8 cellular contexts compared by ENCODE assay signal in the genomic region with DNA sequence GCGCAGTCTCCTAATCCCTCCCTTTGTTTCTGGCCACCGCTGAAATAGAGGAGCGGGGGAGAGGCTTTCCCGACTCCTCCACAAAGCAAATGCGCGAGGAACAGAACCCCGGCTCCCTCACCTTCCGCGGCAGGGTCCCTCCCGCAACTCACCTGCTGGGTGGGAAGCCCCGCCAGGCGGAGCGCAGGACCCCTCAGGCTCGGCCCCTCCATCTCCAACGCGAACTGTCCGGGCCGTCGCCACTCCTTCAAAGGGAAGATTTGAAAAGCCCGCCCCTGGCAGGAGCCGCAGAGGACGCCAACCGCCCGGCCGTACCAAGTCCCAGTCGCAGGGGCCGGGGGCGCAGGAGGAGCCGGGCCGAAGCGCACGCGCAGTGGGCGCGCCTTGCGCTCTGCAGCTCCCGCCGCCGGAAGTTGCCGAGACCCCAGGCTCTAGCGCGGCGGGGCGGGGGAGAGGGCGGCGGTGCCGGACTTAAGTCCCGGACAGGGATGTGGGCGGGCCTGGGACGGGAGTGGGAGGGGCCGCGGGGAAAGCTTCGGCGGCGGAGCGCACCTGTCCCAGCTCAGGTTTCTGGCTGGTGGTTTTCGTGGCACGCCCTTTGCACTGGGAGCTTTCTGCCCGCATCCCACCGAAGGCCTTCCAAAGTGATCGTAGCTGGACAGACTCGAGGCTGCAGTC. TPM values are rescaled to one million over a fixed set of nuclear protein-coding genes. Genes with fewer than 3 reads are reported as not detected.
DNase-seq lines count a peak whose midpoint lies in the region; ATAC-seq and TF ChIP-seq lines count a peak whose summit lies in the region.

TSS of gene RTKN2 (minus strand) at position 446 of the 678 bp plus-strand sequence. CDS start at position 212, 234 bp downstream.

- H3K4me1 Mint-ChIP-seq in CD4-positive, alpha-beta memory T cell, result peaks cover 6 to 21% (median 12%) of the 10 kb centered on the region in 4 donors
- peaks cover 9 to 19% (median 14%) of the 10 kb centered on the region in 7 donors for H3K4me1 Mint-ChIP-seq in naive thymus-derived CD4-positive, alpha-beta T cell
- H3K4me1 Mint-ChIP-seq in stimulated activated memory B cell treated with anti-CD40 and anti-IgM and Interleukin-4, amounts not matched to agents 10 μg/mL and 1 μg/mL and 100 μg/mL, for 72 hours, result peaks cover 18% of the 10 kb centered on the region

- no peak for TF ChIP-seq CTCF in PC-9 (conservative IDR thresholded peaks at IDR 0.05)
- TF ChIP-seq CTCF in fibroblast of mammary gland (conservative IDR thresholded peaks at IDR 0.05; ENCODE audit: control insufficient read depth, insufficient read depth, low read depth, low read length), result no peak

- POLR2A ChIA-PET in CD4-positive, alpha-beta memory T cell (lab: Charles Lee; ENCODE audit: partially characterized antibody), result interaction anchor here (0.6 to 1.4 kb wide), 2 partner anchors 34 to 366 kb away, joined by 3 to 5 read pairs; no protein-coding TSS in a partner anchor
- POLR2A ChIA-PET in PC-9 (lab: Charles Lee; ENCODE audit: unreplicated experiment), result interaction anchor here (0.5 to 0.7 kb wide), 7 partner anchors 11 to 1120 kb away, joined by 3 to 7 read pairs (median 3); partner anchors contain the start of gene ADO
- POLR2A ChIA-PET in naive thymus-derived CD4-positive, alpha-beta T cell (lab: Charles Lee), result no interaction called here

- H3K36me3 Mint-ChIP-seq in CD4-positive, alpha-beta memory T cell, result no peaks in the 10 kb centered on the region
- H3K36me3 Mint-ChIP-seq in naive thymus-derived CD4-positive, alpha-beta T cell, result no peaks in the 10 kb centered on the region
- H3K36me3 Mint-ChIP-seq in stimulated activated memory B cell treated with anti-CD40 and anti-IgM and Interleukin-4, amounts not matched to agents 10 μg/mL and 1 μg/mL and 100 μg/mL, for 72 hours, result no peaks in the 10 kb centered on the region

- no peak within 1 kb of the TSS for H3K27ac ChIP-seq in CD4-positive, alpha-beta memory T cell (ENCODE audit: low read depth, low read length)
- peak within 1 kb of the TSS; percentile 74 for H3K27ac ChIP-seq in HUES6 (ENCODE audit: low read depth, low read length)
- H3K27ac ChIP-seq in PC-9, result peak within 1 kb of the TSS; percentile 54
- H3K27ac ChIP-seq in naive thymus-derived CD4-positive, alpha-beta T cell (ENCODE audit: low read depth, low read length), result peak within 1 kb of the TSS; percentile 12

- H3K79me2 ChIP-seq in PC-9 (ENCODE audit: low read depth), result peaks cover 41% of the 10 kb centered on the region

- DNase-seq in CD4-positive, alpha-beta memory T cell, result peak; percentile 69 to 75 (median 74)
- DNase-seq in PC-9 (peak; percentile 90 to 96), fibroblast of mammary gland (ENCODE audit: low read depth) (peak; percentile 34)
- peak; percentile 31 to 54 for DNase-seq in activated T-helper 1 cell treated with anti-CD3 and anti-CD28 coated beads, Interleukin-2, amount 50 U/mL, for 16 hours (ENCODE audit: low read depth in 1 of 2, low spot score in 1 of 2)
- peak; percentile 52 to 76 (median 64) for DNase-seq in naive thymus-derived CD4-positive, alpha-beta T cell

- H3K9me2 ChIP-seq in PC-9 (ENCODE audit: insufficient read depth), result no peaks in the 10 kb centered on the region

- H3K9me3 ChIP-seq in CD4-positive, alpha-beta memory T cell (ENCODE audit: control insufficient read depth in 1 of 2, low read length in 2 of 2), result no peaks in the 10 kb centered on the region
- H3K9me3 ChIP-seq in HUES6 (ENCODE audit: control insufficient read depth, insufficient read depth, low read depth, low read length) (no peaks in the 10 kb centered on the region), PC-9 (ENCODE audit: insufficient read depth, low read depth) (no peaks in the 10 kb centered on the region)
- H3K9me3 ChIP-seq in naive thymus-derived CD4-positive, alpha-beta T cell (ENCODE audit: control insufficient read depth in 2 of 3, low read length in 3 of 3), result no peaks in the 10 kb centered on the region

- peaks cover 0 to 1% (median 0%) of the 10 kb centered on the region in 8 donors for H3K9me3 Mint-ChIP-seq in CD4-positive, alpha-beta memory T cell
- no peaks in the 10 kb centered on the region for H3K9me3 Mint-ChIP-seq in naive thymus-derived CD4-positive, alpha-beta T cell
- H3K9me3 Mint-ChIP-seq in stimulated activated memory B cell treated with anti-CD40 and anti-IgM and Interleukin-4, amounts not matched to agents 10 μg/mL and 1 μg/mL and 100 μg/mL, for 72 hours, result no peaks in the 10 kb centered on the region

- peaks cover 3 to 4% of the 10 kb centered on the region in 2 donors for H3K27me3 Mint-ChIP-seq in CD4-positive, alpha-beta memory T cell
- H3K27me3 Mint-ChIP-seq in naive thymus-derived CD4-positive, alpha-beta T cell, result peaks cover 4 to 43% (median 16%) of the 10 kb centered on the region in 5 donors
- H3K27me3 Mint-ChIP-seq in stimulated activated memory B cell treated with anti-CD40 and anti-IgM and Interleukin-4, amounts not matched to agents 10 μg/mL and 1 μg/mL and 100 μg/mL, for 72 hours, result peaks cover 18% of the 10 kb centered on the region

- peaks cover 11% of the 10 kb centered on the region; the same call in 1 of the 2 replicates for H3F3A ChIP-seq in PC-9 (ENCODE audit: insufficient read depth, low read depth)

- H4K20me1 ChIP-seq in PC-9 (ENCODE audit: insufficient read depth), result no peaks in the 10 kb centered on the region

- peak within 1 kb of the TSS; percentile 83 to 94 (median 88) for H3K4me3 Mint-ChIP-seq in CD4-positive, alpha-beta memory T cell
- H3K4me3 Mint-ChIP-seq in naive thymus-derived CD4-positive, alpha-beta T cell, result peak within 1 kb of the TSS; percentile 84 to 96 (median 88)
- H3K4me3 Mint-ChIP-seq in stimulated activated memory B cell treated with anti-CD40 and anti-IgM and Interleukin-4, amounts not matched to agents 10 μg/mL and 1 μg/mL and 100 μg/mL, for 72 hours, result peak within 1 kb of the TSS; percentile 83

- peak within 1 kb of the TSS; percentile 34 to 73 for H3K4me3 ChIP-seq in CD4-positive, alpha-beta memory T cell (ENCODE audit: low read length in 2 of 2)
- peak within 1 kb of the TSS; percentile 86 for H3K4me3 ChIP-seq in HUES6 (ENCODE audit: low read depth, low read length)
- peak within 1 kb of the TSS; percentile 95 for H3K4me3 ChIP-seq in PC-9
- peak within 1 kb of the TSS; percentile 60 for H3K4me3 ChIP-seq in fibroblast of mammary gland (ENCODE audit: control insufficient read depth, low read depth, low read length)
- H3K4me3 ChIP-seq in naive thymus-derived CD4-positive, alpha-beta T cell (ENCODE audit: low read length), result peak within 1 kb of the TSS; percentile 69

- ATAC-seq in GM21360 (IDR thresholded peaks at IDR 0.05; ENCODE audit: unreplicated experiment), result peak; percentile 63
- ATAC-seq in naive thymus-derived CD4-positive, alpha-beta T cell, result peak; percentile 89
- peak; percentile 92 for ATAC-seq in stimulated activated memory B cell treated with anti-CD40 and anti-IgM and Interleukin-4, amounts not matched to agents 10 μg/mL and 1 μg/mL and 100 μg/mL, for 72 hours

- peaks cover 10% of the 10 kb centered on the region for H3K27me3 ChIP-seq in CD4-positive, alpha-beta memory T cell (ENCODE audit: insufficient read depth, low read length)
- H3K27me3 ChIP-seq in HUES6 (ENCODE audit: control insufficient read depth, insufficient read depth, low read length), result peaks cover 15% of the 10 kb centered on the region
- H3K27me3 ChIP-seq in PC-9 (ENCODE audit: insufficient read depth, low read depth), result no peaks in the 10 kb centered on the region
- peaks cover 0 to 9% of the 10 kb centered on the region in 2 donors for H3K27me3 ChIP-seq in naive thymus-derived CD4-positive, alpha-beta T cell (ENCODE audit: control insufficient read depth in 2 of 2, insufficient read depth in 2 of 2, low read length in 2 of 2)

- H3K9ac ChIP-seq in HUES6 (ENCODE audit: low read length), result peak within 1 kb of the TSS; percentile 89

- peaks cover 16% of the 10 kb centered on the region for H3K4me1 ChIP-seq in CD4-positive, alpha-beta memory T cell (ENCODE audit: insufficient read depth, low read length)
- peaks cover 20% of the 10 kb centered on the region for H3K4me1 ChIP-seq in HUES6 (ENCODE audit: control insufficient read depth, insufficient read depth, low read length)
- H3K4me1 ChIP-seq in PC-9 (replicated peaks; ENCODE audit: insufficient read depth), result peaks cover 33% of the 10 kb centered on the region
- H3K4me1 ChIP-seq in naive thymus-derived CD4-positive, alpha-beta T cell (ENCODE audit: control insufficient read depth in 2 of 2, insufficient read depth in 2 of 2, low read length in 2 of 2), result peaks cover 0 to 5% of the 10 kb centered on the region in 2 donors

- peak within 1 kb of the TSS; percentile 92 for H2AFZ ChIP-seq in PC-9

- H3K36me3 ChIP-seq in CD4-positive, alpha-beta memory T cell (ENCODE audit: insufficient read depth, low read length), result no peaks in the 10 kb centered on the region
- H3K36me3 ChIP-seq in HUES6 (ENCODE audit: control insufficient read depth, insufficient read depth, low read length) (no peaks in the 10 kb centered on the region), PC-9 (ENCODE audit: low read depth) (no peaks in the 10 kb centered on the region)
- no peaks in the 10 kb centered on the region for H3K36me3 ChIP-seq in naive thymus-derived CD4-positive, alpha-beta T cell (ENCODE audit: control insufficient read depth in 2 of 3, insufficient read depth in 3 of 3, low read length in 3 of 3)

- BruUV-seq in PC-9 (replicated peaks; lab: Mats Ljungman, UMichigan), result no TSS peak

- peak within 1 kb of the TSS; percentile 90 for H3K4me2 ChIP-seq in PC-9

- H3K27ac Mint-ChIP-seq in CD4-positive, alpha-beta memory T cell, result peak within 1 kb of the TSS; percentile 16 to 84 (median 48)
- H3K27ac Mint-ChIP-seq in naive thymus-derived CD4-positive, alpha-beta T cell, result peak within 1 kb of the TSS in 8 of 9 donors; percentile 8 to 75 (median 46)
- peak within 1 kb of the TSS; percentile 30 for H3K27ac Mint-ChIP-seq in stimulated activated memory B cell treated with anti-CD40 and anti-IgM and Interleukin-4, amounts not matched to agents 10 μg/mL and 1 μg/mL and 100 μg/mL, for 72 hours

- intact Hi-C loops in CD4-positive, alpha-beta memory T cell (cut with micrococcal nuclease), result loop anchor here (5.0 kb wide), 1 partner anchor 114 kb away; no protein-coding TSS in a partner anchor
- intact Hi-C loops in PC-9 (cut with micrococcal nuclease; ENCODE audit: unreplicated experiment), result loop anchor here (1.0 to 5.0 kb wide), 5 partner anchors 54 to 549 kb away; partner anchors contain the start of gene EGR2
- intact Hi-C loops in naive thymus-derived CD4-positive, alpha-beta T cell (cut with micrococcal nuclease), result loop anchor here (1.0 to 10.0 kb wide), 10 partner anchors 38 to 984 kb away; partner anchors contain the start of genes EGR2 (in 2 of the 2), ARID5B (in 1 of the 2), NRBF2 (in 1 of the 2) and ZNF365 (in 1 of the 2)

- CTCF ChIA-PET in CD4-positive, alpha-beta memory T cell (lab: Charles Lee; ENCODE audit: partially characterized antibody), result interaction anchor here (1.1 to 1.6 kb wide), 3 partner anchors 24 to 899 kb away, joined by 3 read pairs; no protein-coding TSS in a partner anchor
- CTCF ChIA-PET in PC-9 (lab: Charles Lee), result interaction anchor here (0.9 kb wide), 1 partner anchor 192 kb away, joined by 3 read pairs; no protein-coding TSS in a partner anchor
- CTCF ChIA-PET in naive thymus-derived CD4-positive, alpha-beta T cell (lab: Charles Lee), result interaction anchor here (0.6 kb wide), 1 partner anchor 11 kb away, joined by 3 read pairs; no protein-coding TSS in a partner anchor

RNA-seq across cellular contexts. Expression of gene RTKN2, which starts in this region (rescaled TPM):
- 10 to 100 TPM; 11.0 to 12.2 TPM for total RNA-seq in CD4-positive, alpha-beta memory T cell
- polyA plus RNA-seq in CD4-positive, alpha-beta memory T cell, result 1 to 10 TPM; 3.2 to 5.4 TPM
- 16.1 and 18.5 TPM in 2 replicates for total RNA-seq in PC-9 (2021)
- 1 to 10 TPM; 1.4 to 7.8 (median 3.0) TPM for total RNA-seq in naive thymus-derived CD4-positive, alpha-beta T cell
- 1 to 10 TPM; 1.7 to 5.1 TPM for polyA plus RNA-seq in naive thymus-derived CD4-positive, alpha-beta T cell

Comparison
In these comparisons a context has a peak if more than half of its experiments do, and no peak if none do; other contexts are left out.
1. DNase-seq: peak in every context shown above with its lines; median percentile 93 in PC-9; 74 in CD4-positive, alpha-beta memory T cell; 64 in naive thymus-derived CD4-positive, alpha-beta T cell; 42 in activated T-helper 1 cell treated with anti-CD3 and anti-CD28 coated beads, Interleukin-2, amount 50 U/mL, for 16 hours; 34 in fibroblast of mammary gland.